ENCODE assay signal across 1 cellular context in genomic region chr3:110940074-110940473, GRCh38.
TF ChIP-seq lines count a peak whose summit lies in the region.

No MANE protein-coding gene starts in this region.

TF ChIP-seq in SK-N-SH, 30 proteins besides CTCF, POLR2A, EP300 and RAD21 (continued from another document):
- no peak for TF ChIP-seq REST (IDR thresholded peaks at IDR 0.05; ENCODE audit: low read depth, low read length)
- TF ChIP-seq EZH2phosphoT487 (IDR thresholded peaks at IDR 0.05; ENCODE audit: borderline replicate concordance, low read depth) = no peak
- TF ChIP-seq FOSL2 (IDR thresholded peaks at IDR 0.05; ENCODE audit: borderline replicate concordance, low read depth) = no peak
- TF ChIP-seq NFIC (IDR thresholded peaks at IDR 0.05; ENCODE audit: borderline replicate concordance) = no peak
- TF ChIP-seq POLR2AphosphoS5 (IDR thresholded peaks at IDR 0.05; ENCODE audit: low read depth, low read length) = no peak
- no peak for TF ChIP-seq FOXM1 (IDR thresholded peaks at IDR 0.05; ENCODE audit: low read depth)
- TF ChIP-seq USF1 (IDR thresholded peaks at IDR 0.05; ENCODE audit: borderline replicate concordance, low read depth) = no peak
- TF ChIP-seq ZBTB33 (IDR thresholded peaks at IDR 0.05; ENCODE audit: borderline replicate concordance, low read depth) = no peak
